In genomic region chr5:91379602-91380490, GRCh38 we compare ENCODE assay signal across 1 cellular context.
TF ChIP-seq lines count a peak whose summit lies in the region.

No MANE protein-coding gene starts in this region.

TF ChIP-seq in K562, 482 proteins besides CTCF, POLR2A, EP300 and RAD21 (continued from another document and continues in another):
- TF ChIP-seq GTF2E2 (tag; IDR thresholded peaks at IDR 0.05) (peak; percentile 89), NCOA6 (IDR thresholded peaks at IDR 0.05) (no peak), GABPB1 (CRISPR knock-in tag; IDR thresholded peaks at IDR 0.05) (peak; percentile 84), MGA (IDR thresholded peaks at IDR 0.05) (no peak), SRSF9 (IDR thresholded peaks at IDR 0.05; ENCODE audit: borderline replicate concordance, low read depth, low read length) (no peak), MITF (IDR thresholded peaks at IDR 0.05) (no peak), TRIM25 (IDR thresholded peaks at IDR 0.05; ENCODE audit: borderline replicate concordance) (0 out of 2 replicates have a peak, but pooled peaks have one; percentile 35), ZNF511 (CRISPR knock-in tag; IDR thresholded peaks at IDR 0.05) (no peak; the same call in 1 of the 2 replicates), ESRRA (IDR thresholded peaks at IDR 0.05; ENCODE audit: borderline replicate concordance, low read depth) (no peak), ETV1 (tag; conservative IDR thresholded peaks at IDR 0.05; ENCODE audit: low read depth) (0 out of 2 replicates have a peak, but pooled peaks have one; percentile 12), ZNF318 (IDR thresholded peaks at IDR 0.05; ENCODE audit: borderline replicate concordance in 1 of 2, low read depth in 1 of 2) (0 out of 4 replicates have a peak, but pooled peaks of 1 of the 2 experiments have one; percentile 28), IRF2 (CRISPR knock-in tag; IDR thresholded peaks at IDR 0.05) (no peak), ATF7 (IDR thresholded peaks at IDR 0.05) (peak; percentile 55; the same call in 1 of the 2 replicates), ATF1 (CRISPR knock-in tag; IDR thresholded peaks at IDR 0.05) (no peak), ATF1 (tag; IDR thresholded peaks at IDR 0.05) (0 out of 2 replicates have a peak, but pooled peaks have one; percentile 1), ZKSCAN3 (CRISPR knock-in tag; IDR thresholded peaks at IDR 0.05) (no peak), SMAD3 (CRISPR knock-in tag; conservative IDR thresholded peaks at IDR 0.05) (0 out of 2 replicates have a peak, but pooled peaks have one; percentile 42), HMG20A (CRISPR knock-in tag; conservative IDR thresholded peaks at IDR 0.05) (no peak), KAT7 (CRISPR knock-in tag; IDR thresholded peaks at IDR 0.05; ENCODE audit: borderline replicate concordance) (peak; percentile 70; the same call in 1 of the 2 replicates), SAFB (IDR thresholded peaks at IDR 0.05; ENCODE audit: borderline replicate concordance, low read depth, low read length) (no peak), TBP (optimal IDR thresholded peaks at IDR 0.05; ENCODE audit: low read depth, low read length) (no peak), ZNF77 (CRISPR knock-in tag; IDR thresholded peaks at IDR 0.05) (no peak), ZKSCAN1 (IDR thresholded peaks at IDR 0.05; ENCODE audit: low read depth, low read length) (no peak), CHAMP1 (IDR thresholded peaks at IDR 0.05) (no peak)
